In the genomic region with DNA sequence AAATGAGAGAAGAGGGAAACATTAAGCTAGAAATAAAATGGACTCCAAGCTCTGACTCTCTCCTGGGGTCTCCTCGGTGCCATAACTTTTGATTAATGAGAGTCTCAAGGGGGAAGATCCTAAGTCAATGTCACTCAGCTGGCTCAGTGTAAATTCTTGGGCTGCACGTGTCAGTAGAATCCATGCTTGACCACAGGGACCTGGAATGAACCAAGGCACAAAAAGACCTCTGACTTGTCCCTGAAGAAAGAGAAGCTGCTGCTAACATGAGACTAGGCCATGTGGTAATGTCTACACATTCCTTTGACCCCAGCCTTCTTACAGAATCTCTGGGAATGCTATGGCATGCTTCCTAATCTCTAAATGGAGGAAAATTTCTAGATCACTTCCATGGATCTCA, we compare ENCODE assay signal across 1 cellular context.
TF ChIP-seq lines count a peak whose summit lies in the region.

No MANE protein-coding gene starts in this region.

TF ChIP-seq in H1, 55 proteins besides CTCF, POLR2A, EP300 and RAD21:
- no peak for TF ChIP-seq RFX5 (IDR thresholded peaks at IDR 0.05; ENCODE audit: borderline replicate concordance, low read depth, low read length)
- TF ChIP-seq SP2 (IDR thresholded peaks at IDR 0.05; ENCODE audit: low read length), result no peak
- TF ChIP-seq, protein P1, sequence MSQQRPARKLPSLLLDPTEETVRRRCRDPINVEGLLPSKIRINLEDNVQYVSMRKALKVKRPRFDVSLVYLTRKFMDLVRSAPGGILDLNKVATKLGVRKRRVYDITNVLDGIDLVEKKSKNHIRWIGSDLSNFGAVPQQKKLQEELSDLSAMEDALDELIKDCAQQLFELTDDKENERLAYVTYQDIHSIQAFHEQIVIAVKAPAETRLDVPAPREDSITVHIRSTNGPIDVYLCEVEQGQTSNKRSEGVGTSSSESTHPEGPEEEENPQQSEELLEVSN (IDR thresholded peaks at IDR 0.05), result no peak
- TF ChIP-seq KDM5A (IDR thresholded peaks at IDR 0.05; ENCODE audit: low read length), result no peak
- TF ChIP-seq YY1 (IDR thresholded peaks at IDR 0.05; ENCODE audit: low read depth, low read length), result no peak
- no peak for TF ChIP-seq SIX5 (IDR thresholded peaks at IDR 0.05; ENCODE audit: low read depth, low read length)
- TF ChIP-seq CBX5 (IDR thresholded peaks at IDR 0.05; ENCODE audit: low read depth, low read length), result no peak
- no peak for TF ChIP-seq NRF1 (IDR thresholded peaks at IDR 0.05; ENCODE audit: low read depth, low read length)
- no peak for TF ChIP-seq EZH2 (IDR thresholded peaks at IDR 0.05; ENCODE audit: low read depth, low read length, severe bottlenecking)
